In the genomic region with DNA sequence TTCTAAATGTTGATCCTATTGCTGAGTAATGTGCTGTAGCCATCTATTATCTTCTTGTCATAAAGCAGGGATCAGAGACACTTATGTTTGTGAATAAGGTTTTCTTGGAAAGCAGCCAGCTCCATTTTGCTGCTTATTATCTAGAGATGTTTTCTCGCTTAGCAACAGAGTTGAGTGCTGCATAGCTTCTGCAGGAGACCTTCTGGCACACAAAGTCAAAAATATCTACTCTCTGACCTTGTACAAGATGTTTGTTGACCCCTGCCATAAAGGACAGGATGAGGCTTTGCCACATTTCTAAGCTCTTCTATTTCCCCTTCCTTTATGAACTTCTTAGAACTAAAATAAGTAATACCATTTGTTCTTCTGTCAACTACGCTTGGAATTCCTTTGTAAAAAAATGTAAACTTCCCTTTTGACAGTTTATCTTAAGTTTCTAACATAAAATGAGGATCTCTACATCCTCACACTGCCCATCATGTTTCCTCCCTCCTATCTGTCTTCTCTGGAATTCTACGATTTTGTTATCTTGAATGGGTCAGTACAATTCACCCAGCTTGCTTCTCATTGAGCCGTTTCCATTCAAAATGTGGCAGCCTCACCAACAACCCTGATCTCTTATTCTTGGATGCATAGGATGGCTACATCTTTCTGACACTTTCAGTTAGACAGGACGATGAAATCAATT, we compare ENCODE assay signal across 8 cellular contexts.
DNase-seq lines count a peak whose midpoint lies in the region; ATAC-seq lines count a peak whose summit lies in the region.

No MANE protein-coding gene starts in this region.

- H3K36me3 ChIP-seq in HAP-1 (replicated peaks), result no peaks in the 10 kb centered on the region
- H3K36me3 ChIP-seq in Karpas-422 (ENCODE audit: insufficient read depth, low read length), result no peaks in the 10 kb centered on the region

- no peak overlapping the region for H3K9ac ChIP-seq in Karpas-422 (ENCODE audit: low read length)

- ATAC-seq in GM18873 (IDR thresholded peaks at IDR 0.05; ENCODE audit: low FRiP score, unreplicated experiment), result no peak

- no peaks in the 10 kb centered on the region for H4K20me1 ChIP-seq in Karpas-422 (ENCODE audit: insufficient read depth, low read depth, low read length)

- H3K79me2 ChIP-seq in Karpas-422 (ENCODE audit: low read length), result no peaks in the 10 kb centered on the region

- H3K4me3 ChIP-seq in HAP-1, result no peak overlapping the region
- H3K4me3 ChIP-seq in Karpas-422 (ENCODE audit: low read length), result no peak overlapping the region

- no peak overlapping the region for H3K4me2 ChIP-seq in Karpas-422 (ENCODE audit: low read depth, low read length, poor library complexity, severe bottlenecking)

- no peaks in the 10 kb centered on the region for H3K9me2 ChIP-seq in Karpas-422 (replicated peaks; ENCODE audit: insufficient read depth, low read length)

- H3K4me1 ChIP-seq in HAP-1 (peaks cover 12% of the 10 kb centered on the region), Karpas-422 (ENCODE audit: low read length) (no peaks in the 10 kb centered on the region)

- in situ Hi-C loops in HAP-1 (cut with MboI; ENCODE audit: low sequenced_read_pairs), result no loop called here

- H3K27me3 ChIP-seq in HAP-1 (ENCODE audit: low read depth) (no peaks in the 10 kb centered on the region), Karpas-422 (ENCODE audit: low read length) (no peaks in the 10 kb centered on the region)

- no peak overlapping the region for H3K27ac ChIP-seq in Karpas-422 (ENCODE audit: low read length)

- DNase-seq in HAP-1 (ENCODE audit: low spot score in 2 of 2) (peak; percentile 69 to 71), NCI-H345 treated with DMSO at 0.1 percent for 48 hours (lab: John Stamatoyannopoulos, UW; ENCODE audit: unreplicated experiment) (peak; percentile 83), dedifferentiated amniotic fluid mesenchymal stem cell (ENCODE audit: extremely low spot score) (peak; percentile 27), myocyte (ENCODE audit: low read depth) (peak; percentile 78), RPMI8226 (no peak), Karpas-422 (no peak), NAMALWA (ENCODE audit: low spot score) (no peak)

- no peak overlapping the region for H2AFZ ChIP-seq in Karpas-422 (ENCODE audit: low read length)

- H3K9me3 ChIP-seq in HAP-1 (no peaks in the 10 kb centered on the region), Karpas-422 (ENCODE audit: low read length) (peaks cover 55% of the 10 kb centered on the region)

Comparison
In these comparisons a context has a peak if more than half of its experiments do, and no peak if none do; other contexts are left out.
1. DNase-seq: peak in HAP-1 (2 of 2), NCI-H345 treated with DMSO at 0.1 percent for 48 hours (single experiment), dedifferentiated amniotic fluid mesenchymal stem cell (single experiment) and myocyte (single experiment); none in RPMI8226 (single experiment), Karpas-422 (single experiment) and NAMALWA (single experiment).